10 cellular contexts compared by ENCODE assay signal in genomic region chr20:19888269-19888669, GRCh38.
A peak's percentile ranks its signal among the peaks of the same experiment; 100 is the strongest.
DNase-seq lines count a peak whose midpoint lies in the region; ATAC-seq and TF ChIP-seq lines count a peak whose summit lies in the region.
"Had no signal": no experiment of that assay in that cellular context is flagged by ENCODE, and none has a peak within 500 bp of the region (broad histone marks: within the 10 kb centered on the region; RNA-seq: fewer than 3 reads in every experiment).

No MANE protein-coding gene starts in this region.

- H3K27ac Mint-ChIP-seq in neural crest cell (ENCODE audit: unreplicated experiment): peak overlapping the region; percentile 92
- H3K27ac Mint-ChIP-seq in activated T-cell treated with anti-CD3 and anti-CD28 coated beads, Interleukin-2, amount 50 U/mL, for 72 hours: no peak overlapping the region
- H3K27ac Mint-ChIP-seq: B cell had no signal

- TF ChIP-seq CTCF in AG04450 (IDR thresholded peaks at IDR 0.05; ENCODE audit: low read depth, low read length) (no peak), fibroblast of pulmonary artery (IDR thresholded peaks at IDR 0.05; ENCODE audit: low read length, missing control alignments) (no peak), neural crest cell (conservative IDR thresholded peaks at IDR 0.05) (no peak)

- no peaks in the 10 kb centered on the region for H3K27me3 Mint-ChIP-seq in neural crest cell (ENCODE audit: low read depth)
- peaks cover 41% of the 10 kb centered on the region for H3K27me3 Mint-ChIP-seq in activated T-cell treated with anti-CD3 and anti-CD28 coated beads, Interleukin-2, amount 50 U/mL, for 72 hours (ENCODE audit: low read depth)

- POLR2A ChIA-PET in AG04450 (lab: Yijun Ruan, JAX): interaction anchor here (1.3 to 2.2 kb wide), 2 partner anchors 71 to 87 kb away, joined by 3 to 12 read pairs; no protein-coding TSS in a partner anchor

- no peaks in the 10 kb centered on the region for H3K9me3 Mint-ChIP-seq in neural crest cell
- no peaks in the 10 kb centered on the region for H3K9me3 Mint-ChIP-seq in activated T-cell treated with anti-CD3 and anti-CD28 coated beads, Interleukin-2, amount 50 U/mL, for 72 hours

- peaks cover 5% of the 10 kb centered on the region for H3K36me3 Mint-ChIP-seq in neural crest cell (ENCODE audit: low read depth)
- H3K36me3 Mint-ChIP-seq in activated T-cell treated with anti-CD3 and anti-CD28 coated beads, Interleukin-2, amount 50 U/mL, for 72 hours (ENCODE audit: insufficient read depth in 2 of 2): no peaks in the 10 kb centered on the region

- no peaks in the 10 kb centered on the region for H3K27me3 ChIP-seq in AG04450 (ENCODE audit: control insufficient read depth, insufficient read depth, low read length)

- peak overlapping the region; percentile 87 for H3K27ac ChIP-seq in AG04450 (ENCODE audit: low read depth, low read length)

- DNase-seq in AG04450 (ENCODE audit: low read depth, low spot score) (no peak), NCI-H69 (lab: John Stamatoyannopoulos, UW) (peak; percentile 77), fibroblast of pulmonary artery (ENCODE audit: low read depth) (peak; percentile 18), neural crest cell (ENCODE audit: low read depth, low spot score) (no peak), H4 (ENCODE audit: low spot score) (no peak)
- no peak for DNase-seq in activated T-cell treated with anti-CD3 and anti-CD28 coated beads, Interleukin-2, amount 50 U/mL, for 72 hours
- DNase-seq: activated CD8-positive, alpha-beta memory T cell treated with anti-CD3 and anti-CD28 coated beads, Interleukin-2, amount 50 U/mL, for 48 hours had no signal

- H3K4me1 Mint-ChIP-seq in neural crest cell: peaks cover 30% of the 10 kb centered on the region
- H3K4me1 Mint-ChIP-seq in activated T-cell treated with anti-CD3 and anti-CD28 coated beads, Interleukin-2, amount 50 U/mL, for 72 hours (ENCODE audit: low read depth): no peaks in the 10 kb centered on the region
- H3K4me1 Mint-ChIP-seq: B cell had no signal

- no peak for ATAC-seq in GM18909 (IDR thresholded peaks at IDR 0.05; ENCODE audit: poor library complexity, unreplicated experiment)
- ATAC-seq in HG03457 (IDR thresholded peaks at IDR 0.05; ENCODE audit: unreplicated experiment): no peak
- no peak for ATAC-seq in activated T-cell treated with anti-CD3 and anti-CD28 coated beads, Interleukin-2, amount 50 U/mL, for 72 hours (replicated peaks in 1 of 2)

- CTCF ChIA-PET in AG04450 (lab: Charles Lee): interaction anchor here (0.7 to 1.3 kb wide), 3 partner anchors 15 to 103 kb away, joined by 3 to 5 read pairs (median 3); no protein-coding TSS in a partner anchor

- H3K9me3 ChIP-seq in AG04450 (ENCODE audit: control insufficient read depth, insufficient read depth, low read length): no peaks in the 10 kb centered on the region

- H3K4me3 ChIP-seq in AG04450 (ENCODE audit: low read depth, low read length) (peak overlapping the region; percentile 61), fibroblast of pulmonary artery (replicated peaks; ENCODE audit: low read depth, low read length) (peak overlapping the region; percentile 39)

- no peak overlapping the region for H3K4me3 Mint-ChIP-seq in neural crest cell
- H3K4me3 Mint-ChIP-seq in activated T-cell treated with anti-CD3 and anti-CD28 coated beads, Interleukin-2, amount 50 U/mL, for 72 hours: no peak overlapping the region
- H3K4me3 Mint-ChIP-seq: B cell had no signal

Comparison
In these comparisons a context has a peak if more than half of its experiments do, and no peak if none do; other contexts are left out.
1. DNase-seq: peak in NCI-H69 (single experiment) and fibroblast of pulmonary artery (single experiment); none in AG04450 (single experiment), neural crest cell (single experiment), H4 (single experiment) and activated T-cell treated with anti-CD3 and anti-CD28 coated beads, Interleukin-2, amount 50 U/mL, for 72 hours (0 of 2).